ENCODE assay signal across 15 cellular contexts in the genomic region with DNA sequence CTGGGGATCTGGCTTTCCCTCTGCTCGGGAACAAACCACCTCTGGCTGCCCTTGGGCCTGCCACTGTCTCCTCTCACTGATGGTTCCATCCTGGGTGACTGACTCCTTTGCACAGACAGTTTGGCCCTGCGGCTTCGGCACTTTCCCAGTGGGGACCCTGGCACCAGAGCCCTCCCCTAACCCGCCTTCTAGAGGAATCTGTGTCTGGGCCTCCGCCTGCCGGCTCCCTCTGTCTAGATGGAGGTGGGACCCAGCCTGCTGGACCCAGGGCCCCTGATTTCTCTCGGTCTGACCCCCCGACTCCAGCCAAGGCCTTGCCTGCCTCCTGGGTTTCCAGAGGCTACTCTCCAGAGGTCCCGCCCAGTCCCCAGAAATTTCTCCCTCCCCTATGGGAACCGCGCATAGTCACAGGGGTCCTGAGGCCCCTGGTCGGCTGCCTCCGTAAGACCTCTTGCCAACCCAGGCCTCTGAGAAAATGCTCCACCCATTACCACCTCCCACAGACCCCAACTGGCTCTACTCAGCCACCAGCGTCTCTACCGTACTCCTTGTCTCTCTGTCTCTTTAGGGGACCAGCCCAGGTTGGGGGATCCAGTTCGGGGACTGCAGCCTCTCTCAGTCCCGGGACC. TPM values are rescaled to one million over a fixed set of nuclear protein-coding genes. Genes with fewer than 3 reads are reported as not detected.
DNase-seq lines count a peak whose midpoint lies in the region; ATAC-seq lines count a peak whose summit lies in the region.
"Had no signal": no experiment of that assay in that cellular context is flagged by ENCODE, and none has a peak within 500 bp of the region (broad histone marks: within the 10 kb centered on the region; RNA-seq: fewer than 3 reads in every experiment).

No MANE protein-coding gene starts in this region.

- peak overlapping the region; percentile 43 for H3K4me3 Mint-ChIP-seq in stimulated activated naive CD8-positive, alpha-beta T cell treated with anti-CD3 and anti-CD28 coated beads, Interleukin-15, Interleukin-2, amounts not matched to agents 100 ng/mL and 50 ng/mL, for 24 hours
- peak overlapping the region; percentile 56 for H3K4me3 Mint-ChIP-seq in activated T-helper 2 cell treated with anti-CD3 and anti-CD28 coated beads, Interferon-gamma antibody, Interleukin-2, Interleukin-4, amounts not matched to agents 10 μg/mL and 5 μg/mL and 100 μg/mL, durations not matched to agents 14 hours and 24 hours and 36 hours (ENCODE audit: low read depth)
- peak overlapping the region in 9 of 10 donors; percentile 10 to 90 (median 63) for H3K4me3 Mint-ChIP-seq in naive thymus-derived CD4-positive, alpha-beta T cell
- no peak overlapping the region for H3K4me3 Mint-ChIP-seq in T-helper 2 cell treated with Interferon-gamma antibody and Interleukin-4, amounts not matched to agents 5 μg/mL and 100 μg/mL, for 36 hours

- peaks cover 13% of the 10 kb centered on the region for H3K36me3 Mint-ChIP-seq in stimulated activated naive CD8-positive, alpha-beta T cell treated with anti-CD3 and anti-CD28 coated beads, Interleukin-15, Interleukin-2, amounts not matched to agents 100 ng/mL and 50 ng/mL, for 24 hours (ENCODE audit: low read depth)
- H3K36me3 Mint-ChIP-seq in activated T-helper 2 cell treated with anti-CD3 and anti-CD28 coated beads, Interferon-gamma antibody, Interleukin-2, Interleukin-4, amounts not matched to agents 10 μg/mL and 5 μg/mL and 100 μg/mL, durations not matched to agents 14 hours and 24 hours and 36 hours (ENCODE audit: low read depth): peaks cover 25% of the 10 kb centered on the region
- H3K36me3 Mint-ChIP-seq in naive thymus-derived CD4-positive, alpha-beta T cell: peaks cover 0 to 7% (median 0%) of the 10 kb centered on the region in 5 donors
- H3K36me3 Mint-ChIP-seq in T-helper 2 cell treated with Interferon-gamma antibody and Interleukin-4, amounts not matched to agents 5 μg/mL and 100 μg/mL, for 36 hours (ENCODE audit: low read depth): peaks cover 13% of the 10 kb centered on the region

- POLR2A ChIA-PET in naive thymus-derived CD4-positive, alpha-beta T cell (lab: Charles Lee): interaction anchor here (1.0 to 9.2 kb wide), 2 partner anchors 8 to 15 kb away, joined by 3 to 154 read pairs; no protein-coding TSS in a partner anchor

- H3K27me3 Mint-ChIP-seq in stimulated activated naive CD8-positive, alpha-beta T cell treated with anti-CD3 and anti-CD28 coated beads, Interleukin-15, Interleukin-2, amounts not matched to agents 100 ng/mL and 50 ng/mL, for 24 hours: no peaks in the 10 kb centered on the region
- H3K27me3 Mint-ChIP-seq in activated T-helper 2 cell treated with anti-CD3 and anti-CD28 coated beads, Interferon-gamma antibody, Interleukin-2, Interleukin-4, amounts not matched to agents 10 μg/mL and 5 μg/mL and 100 μg/mL, durations not matched to agents 14 hours and 24 hours and 36 hours (ENCODE audit: low read depth): no peaks in the 10 kb centered on the region
- H3K27me3 Mint-ChIP-seq in naive thymus-derived CD4-positive, alpha-beta T cell: peaks cover 0 to 2% (median 0%) of the 10 kb centered on the region in 5 donors
- no peaks in the 10 kb centered on the region for H3K27me3 Mint-ChIP-seq in T-helper 2 cell treated with Interferon-gamma antibody and Interleukin-4, amounts not matched to agents 5 μg/mL and 100 μg/mL, for 36 hours (ENCODE audit: low read depth)

- no peaks in the 10 kb centered on the region for H3K27me3 ChIP-seq in naive thymus-derived CD4-positive, alpha-beta T cell (ENCODE audit: control insufficient read depth in 2 of 2, insufficient read depth in 2 of 2, low read length in 2 of 2)
- H3K27me3 ChIP-seq: right lobe of liver had no signal

- no peak for DNase-seq in stimulated activated naive CD8-positive, alpha-beta T cell treated with anti-CD3 and anti-CD28 coated beads, Interleukin-15, Interleukin-2, amounts not matched to agents 100 U/mL and 50 U/mL, for 24 hours
- no peak for DNase-seq in activated T-helper 2 cell treated with anti-CD3 and anti-CD28 coated beads, Interferon-gamma antibody, Interleukin-2, Interleukin-4, amounts not matched to agents 10 μg/mL and 5 μg/mL and 100 μg/mL, durations not matched to agents 14 hours and 24 hours and 36 hours (ENCODE audit: low spot score)
- DNase-seq in naive thymus-derived CD4-positive, alpha-beta T cell: no peak
- DNase-seq in T-helper 2 cell treated with Interferon-gamma antibody and Interleukin-4, amounts not matched to agents 5 μg/mL and 100 μg/mL, for 36 hours (ENCODE audit: low spot score): no peak
- DNase-seq: activated CD8-positive, alpha-beta memory T cell treated with anti-CD3 and anti-CD28 coated beads, Interleukin-2, amount 50 U/mL, for 48 hours; amygdala; hippocampal formation; kidney glomerular epithelial cell; NCI-H187 treated with DMSO at 0.1 percent for 48 hours had no signal

- no peak for ATAC-seq in stimulated activated naive CD8-positive, alpha-beta T cell treated with anti-CD3 and anti-CD28 coated beads, Interleukin-15, Interleukin-2, amounts not matched to agents 100 U/mL and 50 U/mL, for 24 hours
- no peak for ATAC-seq in naive thymus-derived CD4-positive, alpha-beta T cell
- no peak for ATAC-seq in HG03139 (IDR thresholded peaks at IDR 0.05; ENCODE audit: unreplicated experiment)
- ATAC-seq in HG03571 (IDR thresholded peaks at IDR 0.05; ENCODE audit: unreplicated experiment): no peak
- no peak for ATAC-seq in GM19324 (IDR thresholded peaks at IDR 0.05; ENCODE audit: low FRiP score, unreplicated experiment)
- ATAC-seq: right lobe of liver, Right ventricle myocardium inferior had no signal

- H3K4me1 ChIP-seq in naive thymus-derived CD4-positive, alpha-beta T cell (ENCODE audit: control insufficient read depth in 2 of 2, insufficient read depth in 2 of 2, low read length in 2 of 2): peaks cover 9 to 16% of the 10 kb centered on the region in 2 donors

- H3K4me1 Mint-ChIP-seq in stimulated activated naive CD8-positive, alpha-beta T cell treated with anti-CD3 and anti-CD28 coated beads, Interleukin-15, Interleukin-2, amounts not matched to agents 100 ng/mL and 50 ng/mL, for 24 hours (ENCODE audit: low read depth): peaks cover 53% of the 10 kb centered on the region
- peaks cover 19% of the 10 kb centered on the region for H3K4me1 Mint-ChIP-seq in activated T-helper 2 cell treated with anti-CD3 and anti-CD28 coated beads, Interferon-gamma antibody, Interleukin-2, Interleukin-4, amounts not matched to agents 10 μg/mL and 5 μg/mL and 100 μg/mL, durations not matched to agents 14 hours and 24 hours and 36 hours (ENCODE audit: low read depth)
- H3K4me1 Mint-ChIP-seq in naive thymus-derived CD4-positive, alpha-beta T cell: peaks cover 13 to 43% (median 23%) of the 10 kb centered on the region in 7 donors
- H3K4me1 Mint-ChIP-seq in T-helper 2 cell treated with Interferon-gamma antibody and Interleukin-4, amounts not matched to agents 5 μg/mL and 100 μg/mL, for 36 hours (ENCODE audit: low read depth): peaks cover 15% of the 10 kb centered on the region

- no peaks in the 10 kb centered on the region for H3K36me3 ChIP-seq in naive thymus-derived CD4-positive, alpha-beta T cell (ENCODE audit: control insufficient read depth in 2 of 3, insufficient read depth in 3 of 3, low read length in 3 of 3)
- H3K36me3 ChIP-seq: right lobe of liver had no signal

- intact Hi-C loops in activated T-helper 2 cell treated with anti-CD3 and anti-CD28 coated beads, Interferon-gamma antibody, Interleukin-2, Interleukin-4, amounts not matched to agents 10 μg/mL and 5 μg/mL and 100 μg/mL, durations not matched to agents 14 hours and 24 hours and 36 hours (cut with micrococcal nuclease): loop anchor here (10.0 kb wide), 1 partner anchor 664 kb away; the partner anchor contains the start of gene ZSCAN5A
- intact Hi-C loops in naive thymus-derived CD4-positive, alpha-beta T cell (cut with micrococcal nuclease): loop anchor here (5.0 to 10.0 kb wide), 4 partner anchors 243 to 1486 kb away; partner anchors contain the start of genes LENG9 (in 1 of the 2), UBE2S (in 1 of the 2) and ZSCAN5A (in 1 of the 2)

- H3K4me3 ChIP-seq in naive thymus-derived CD4-positive, alpha-beta T cell (ENCODE audit: low read length): no peak overlapping the region
- H3K4me3 ChIP-seq: right lobe of liver had no signal

- no peaks in the 10 kb centered on the region for H3K9me3 Mint-ChIP-seq in stimulated activated naive CD8-positive, alpha-beta T cell treated with anti-CD3 and anti-CD28 coated beads, Interleukin-15, Interleukin-2, amounts not matched to agents 100 ng/mL and 50 ng/mL, for 24 hours
- no peaks in the 10 kb centered on the region for H3K9me3 Mint-ChIP-seq in activated T-helper 2 cell treated with anti-CD3 and anti-CD28 coated beads, Interferon-gamma antibody, Interleukin-2, Interleukin-4, amounts not matched to agents 10 μg/mL and 5 μg/mL and 100 μg/mL, durations not matched to agents 14 hours and 24 hours and 36 hours
- H3K9me3 Mint-ChIP-seq in naive thymus-derived CD4-positive, alpha-beta T cell: peaks cover 0 to 10% (median 0%) of the 10 kb centered on the region in 11 donors
- H3K9me3 Mint-ChIP-seq in T-helper 2 cell treated with Interferon-gamma antibody and Interleukin-4, amounts not matched to agents 5 μg/mL and 100 μg/mL, for 36 hours: no peaks in the 10 kb centered on the region

- no peaks in the 10 kb centered on the region for H3K9me3 ChIP-seq in naive thymus-derived CD4-positive, alpha-beta T cell (ENCODE audit: control insufficient read depth in 2 of 3, low read length in 3 of 3)
- H3K9me3 ChIP-seq: right lobe of liver had no signal

- no peak overlapping the region for H3K27ac Mint-ChIP-seq in stimulated activated naive CD8-positive, alpha-beta T cell treated with anti-CD3 and anti-CD28 coated beads, Interleukin-15, Interleukin-2, amounts not matched to agents 100 ng/mL and 50 ng/mL, for 24 hours
- peak overlapping the region; percentile 67 for H3K27ac Mint-ChIP-seq in activated T-helper 2 cell treated with anti-CD3 and anti-CD28 coated beads, Interferon-gamma antibody, Interleukin-2, Interleukin-4, amounts not matched to agents 10 μg/mL and 5 μg/mL and 100 μg/mL, durations not matched to agents 14 hours and 24 hours and 36 hours
- peak overlapping the region in 6 of 9 donors; percentile 34 to 83 (median 49) for H3K27ac Mint-ChIP-seq in naive thymus-derived CD4-positive, alpha-beta T cell
- H3K27ac Mint-ChIP-seq in T-helper 2 cell treated with Interferon-gamma antibody and Interleukin-4, amounts not matched to agents 5 μg/mL and 100 μg/mL, for 36 hours: no peak overlapping the region

- CTCF ChIA-PET in naive thymus-derived CD4-positive, alpha-beta T cell (lab: Charles Lee): interaction anchor here (2.7 kb wide), 1 partner anchor 18 kb away, joined by 17 read pairs; no protein-coding TSS in a partner anchor

- no peak overlapping the region for H3K27ac ChIP-seq in naive thymus-derived CD4-positive, alpha-beta T cell (ENCODE audit: low read depth, low read length)
- H3K27ac ChIP-seq: right lobe of liver had no signal

RNA-seq across cellular contexts. Expression of gene CCDC106, which starts 2.7 kb away (rescaled TPM):
- 7.2 and 8.1 TPM in 2 replicates for total RNA-seq in activated T-helper 2 cell treated with anti-CD3 and anti-CD28 coated beads, Interferon-gamma antibody, Interleukin-2, Interleukin-4, amounts not matched to agents 10 μg/mL and 5 μg/mL and 100 μg/mL, durations not matched to agents 14 hours and 24 hours and 36 hours
- 1 to 10 TPM; 3.4 to 9.6 (median 4.0) TPM for total RNA-seq in naive thymus-derived CD4-positive, alpha-beta T cell
- polyA plus RNA-seq in naive thymus-derived CD4-positive, alpha-beta T cell: 1 to 10 TPM; 2.1 to 2.7 TPM

RNA-seq across cellular contexts. Expression of gene U2AF2, which starts 4.1 kb away (rescaled TPM):
- 344 and 351 TPM in 2 replicates for total RNA-seq in activated T-helper 2 cell treated with anti-CD3 and anti-CD28 coated beads, Interferon-gamma antibody, Interleukin-2, Interleukin-4, amounts not matched to agents 10 μg/mL and 5 μg/mL and 100 μg/mL, durations not matched to agents 14 hours and 24 hours and 36 hours
- total RNA-seq in naive thymus-derived CD4-positive, alpha-beta T cell: 100 to 1,000 TPM; 253 to 284 (median 266) TPM
- polyA plus RNA-seq in naive thymus-derived CD4-positive, alpha-beta T cell: 1 to 10 TPM; 5.7 to 9.8 TPM

RNA-seq across cellular contexts. Expression of gene ZNF581, which starts 7.3 kb away (rescaled TPM):
- total RNA-seq in activated T-helper 2 cell treated with anti-CD3 and anti-CD28 coated beads, Interferon-gamma antibody, Interleukin-2, Interleukin-4, amounts not matched to agents 10 μg/mL and 5 μg/mL and 100 μg/mL, durations not matched to agents 14 hours and 24 hours and 36 hours: 26.6 and 27.0 TPM in 2 replicates
- 10 to 100 TPM; 27.0 to 35.8 (median 32.1) TPM for total RNA-seq in naive thymus-derived CD4-positive, alpha-beta T cell
- polyA plus RNA-seq in naive thymus-derived CD4-positive, alpha-beta T cell: 10 to 100 TPM; 36.7 to 39.5 TPM

RNA-seq across cellular contexts. Expression of gene ZNF580, which starts 9.9 kb away (rescaled TPM):
- 32.1 and 33.3 TPM in 2 replicates for total RNA-seq in activated T-helper 2 cell treated with anti-CD3 and anti-CD28 coated beads, Interferon-gamma antibody, Interleukin-2, Interleukin-4, amounts not matched to agents 10 μg/mL and 5 μg/mL and 100 μg/mL, durations not matched to agents 14 hours and 24 hours and 36 hours
- total RNA-seq in naive thymus-derived CD4-positive, alpha-beta T cell: 100 to 1,000 TPM in 2 of 5 experiments, 10 to 100 TPM in 3; 45.2 to 109 (median 65.3) TPM
- polyA plus RNA-seq in naive thymus-derived CD4-positive, alpha-beta T cell: 10 to 100 TPM; 14.6 to 20.4 TPM

RNA-seq across cellular contexts. Expression of gene EPN1, which starts 24.3 kb away (rescaled TPM):
- total RNA-seq in activated T-helper 2 cell treated with anti-CD3 and anti-CD28 coated beads, Interferon-gamma antibody, Interleukin-2, Interleukin-4, amounts not matched to agents 10 μg/mL and 5 μg/mL and 100 μg/mL, durations not matched to agents 14 hours and 24 hours and 36 hours: 40.3 and 41.8 TPM in 2 replicates
- 10 to 100 TPM; 45.2 to 67.1 (median 52.2) TPM for total RNA-seq in naive thymus-derived CD4-positive, alpha-beta T cell
- polyA plus RNA-seq in naive thymus-derived CD4-positive, alpha-beta T cell: 10 to 100 TPM in 1 of 2 donors, 1 to 10 TPM in 1; 9.2 to 20.4 TPM

Comparison
In these comparisons a context has a peak if more than half of its experiments do, and no peak if none do; other contexts are left out.
1. H3K27ac Mint-ChIP-seq: peak in activated T-helper 2 cell treated with anti-CD3 and anti-CD28 coated beads, Interferon-gamma antibody, Interleukin-2, Interleukin-4, amounts not matched to agents 10 μg/mL and 5 μg/mL and 100 μg/mL, durations not matched to agents 14 hours and 24 hours and 36 hours (single experiment) and naive thymus-derived CD4-positive, alpha-beta T cell (6 of 9); none in stimulated activated naive CD8-positive, alpha-beta T cell treated with anti-CD3 and anti-CD28 coated beads, Interleukin-15, Interleukin-2, amounts not matched to agents 100 ng/mL and 50 ng/mL, for 24 hours (single experiment) and T-helper 2 cell treated with Interferon-gamma antibody and Interleukin-4, amounts not matched to agents 5 μg/mL and 100 μg/mL, for 36 hours (single experiment).